ENCODE assay signal across 8 cellular contexts in the genomic region with DNA sequence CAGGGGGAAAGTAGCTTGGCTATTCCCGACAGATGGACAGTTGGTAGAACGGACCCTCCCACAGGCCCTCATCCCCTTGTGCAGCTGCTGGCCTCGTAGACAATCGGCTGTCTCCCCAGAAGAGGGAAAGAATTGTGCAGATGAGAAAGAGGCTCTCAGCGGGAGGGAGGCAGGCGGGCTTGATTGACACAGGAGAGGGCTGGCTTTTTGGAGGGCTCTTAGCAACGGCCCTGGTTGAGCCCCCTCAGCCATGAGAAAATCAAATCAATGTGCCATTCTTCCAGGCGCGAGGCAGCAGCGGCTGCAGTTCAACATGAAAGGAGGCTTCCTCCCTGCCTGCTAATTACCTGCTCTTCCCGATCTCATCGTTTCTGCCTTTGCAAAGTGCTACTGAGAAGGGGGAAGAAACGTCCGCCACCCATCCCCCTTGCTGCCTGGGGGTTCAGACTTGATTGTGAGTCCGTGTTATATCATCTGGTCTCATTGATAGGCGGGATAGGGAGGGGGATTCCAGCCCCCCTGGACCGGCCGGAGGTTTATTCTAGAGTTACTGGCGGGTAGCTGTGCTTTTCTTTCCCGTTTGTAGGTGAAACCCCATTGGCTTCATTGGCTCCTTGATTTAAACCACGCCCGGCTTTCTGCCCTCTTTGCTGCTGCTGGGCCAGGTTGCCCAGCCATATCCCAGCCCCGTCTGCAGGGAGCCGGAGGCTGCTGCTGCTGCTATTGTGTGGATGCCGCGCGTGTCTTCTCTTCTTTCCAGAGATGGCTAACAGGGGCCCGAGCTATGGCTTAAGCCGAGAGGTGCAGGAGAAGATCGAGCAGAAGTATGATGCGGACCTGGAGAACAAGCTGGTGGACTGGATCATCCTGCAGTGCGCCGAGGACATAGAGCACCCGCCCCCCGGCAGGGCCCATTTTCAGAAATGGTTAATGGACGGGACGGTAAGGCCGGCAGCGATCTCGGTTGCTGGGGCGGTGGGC. TPM values are rescaled to one million over a fixed set of nuclear protein-coding genes. Genes with fewer than 3 reads are reported as not detected.
DNase-seq lines count a peak whose midpoint lies in the region; ATAC-seq and TF ChIP-seq lines count a peak whose summit lies in the region.

A gene (plus strand): TSS at position 262 of the 981 bp plus-strand sequence. CDS start 501 bp downstream, at position 763.

- peak within 1 kb of the TSS in 1 of 7 donors; percentile 31 for H3K27ac Mint-ChIP-seq in CD4-positive, alpha-beta memory T cell
- H3K27ac Mint-ChIP-seq in GM23338 = no peak within 1 kb of the TSS
- no peak within 1 kb of the TSS for H3K27ac Mint-ChIP-seq in stimulated activated effector memory CD8-positive, alpha-beta T cell treated with anti-CD3 and anti-CD28 coated beads, Interleukin-12 subunit alpha, Interleukin-12 subunit beta, amount 100 ng/mL, for 72 hours

- H3K4me1 Mint-ChIP-seq in CD4-positive, alpha-beta memory T cell = peaks cover 21 to 29% (median 25%) of the 10 kb centered on the region in 4 donors
- peaks cover 26% of the 10 kb centered on the region for H3K4me1 Mint-ChIP-seq in GM23338
- peaks cover 32% of the 10 kb centered on the region for H3K4me1 Mint-ChIP-seq in stimulated activated effector memory CD8-positive, alpha-beta T cell treated with anti-CD3 and anti-CD28 coated beads, Interleukin-12 subunit alpha, Interleukin-12 subunit beta, amount 100 ng/mL, for 72 hours

- intact Hi-C loops in CD4-positive, alpha-beta memory T cell (cut with micrococcal nuclease) = no loop called here

- no peaks in the 10 kb centered on the region for H3K9me3 Mint-ChIP-seq in CD4-positive, alpha-beta memory T cell
- no peaks in the 10 kb centered on the region for H3K9me3 Mint-ChIP-seq in GM23338
- no peaks in the 10 kb centered on the region for H3K9me3 Mint-ChIP-seq in stimulated activated effector memory CD8-positive, alpha-beta T cell treated with anti-CD3 and anti-CD28 coated beads, Interleukin-12 subunit alpha, Interleukin-12 subunit beta, amount 100 ng/mL, for 72 hours

- peak; percentile 86 for ATAC-seq in GM23338
- no peak for ATAC-seq in stimulated activated effector memory CD8-positive, alpha-beta T cell treated with anti-CD3 and anti-CD28 coated beads, Interleukin-12 subunit alpha, Interleukin-12 subunit beta, amount 100 ng/mL, for 72 hours

- no peak for TF ChIP-seq CTCF in GM23338 (conservative IDR thresholded peaks at IDR 0.05; ENCODE audit: low read depth in 2 of 2)

- no peaks in the 10 kb centered on the region for H3K9me2 ChIP-seq in GM23338 (ENCODE audit: insufficient read depth)

- no peak within 1 kb of the TSS for H3K27ac ChIP-seq in CD4-positive, alpha-beta memory T cell (ENCODE audit: low read depth, low read length)
- H3K27ac ChIP-seq in GM23338 (ENCODE audit: low read depth) = no peak within 1 kb of the TSS

- peak within 1 kb of the TSS; percentile 85 for H3K4me2 ChIP-seq in GM23338

- CTCF ChIA-PET in CD4-positive, alpha-beta memory T cell (lab: Charles Lee; ENCODE audit: partially characterized antibody) = interaction anchor here (6.9 to 9.2 kb wide), 2 partner anchors 11 to 14 kb away, joined by 68 to 75 read pairs; no protein-coding TSS in a partner anchor

- H3K4me3 ChIP-seq in CD4-positive, alpha-beta memory T cell (ENCODE audit: low read length in 2 of 2) = no peak within 1 kb of the TSS
- H3K4me3 ChIP-seq in GM23338 = peak within 1 kb of the TSS; percentile 80

- no peaks in the 10 kb centered on the region for H3K9me3 ChIP-seq in CD4-positive, alpha-beta memory T cell (ENCODE audit: control insufficient read depth in 1 of 2, low read length in 2 of 2)

- H4K20me1 ChIP-seq in GM23338 (replicated peaks; ENCODE audit: insufficient read depth) = no peaks in the 10 kb centered on the region; the same call in 1 of the 2 replicates

- H3K4me3 Mint-ChIP-seq in CD4-positive, alpha-beta memory T cell = peak within 1 kb of the TSS; percentile 70 to 84 (median 74)
- H3K4me3 Mint-ChIP-seq in GM23338 = peak within 1 kb of the TSS; percentile 92
- H3K4me3 Mint-ChIP-seq in stimulated activated effector memory CD8-positive, alpha-beta T cell treated with anti-CD3 and anti-CD28 coated beads, Interleukin-12 subunit alpha, Interleukin-12 subunit beta, amount 100 ng/mL, for 72 hours = peak within 1 kb of the TSS; percentile 40

- no peaks in the 10 kb centered on the region for H3K36me3 ChIP-seq in CD4-positive, alpha-beta memory T cell (ENCODE audit: insufficient read depth, low read length)
- H3K36me3 ChIP-seq in GM23338 (ENCODE audit: insufficient read depth) = no peaks in the 10 kb centered on the region

- H3K36me3 Mint-ChIP-seq in CD4-positive, alpha-beta memory T cell = peaks cover 2 to 10% of the 10 kb centered on the region in 2 donors
- H3K36me3 Mint-ChIP-seq in GM23338 (ENCODE audit: low read depth) = peaks cover 11% of the 10 kb centered on the region; the same call in 1 of the 3 replicates
- no peaks in the 10 kb centered on the region for H3K36me3 Mint-ChIP-seq in stimulated activated effector memory CD8-positive, alpha-beta T cell treated with anti-CD3 and anti-CD28 coated beads, Interleukin-12 subunit alpha, Interleukin-12 subunit beta, amount 100 ng/mL, for 72 hours

- no peak for DNase-seq in CD4-positive, alpha-beta memory T cell
- DNase-seq in GM23338 (ENCODE audit: low spot score) (peak; percentile 78), NCI-H524 (lab: John Stamatoyannopoulos, UW) (peak; percentile 99), cerebellar cortex (ENCODE audit: low spot score) (peak; percentile 83), kidney tubule cell (ENCODE audit: low spot score) (peak; percentile 60), SW 1271 (lab: John Stamatoyannopoulos, UW) (no peak), AML-193 (lab: John Stamatoyannopoulos, UW) (no peak)
- DNase-seq in stimulated activated effector memory CD8-positive, alpha-beta T cell treated with anti-CD3 and anti-CD28 coated beads, Interleukin-12 subunit alpha, Interleukin-12 subunit beta, amount 100 ng/mL, for 72 hours (ENCODE audit: low spot score in 2 of 2) = no peak

- H3K27me3 ChIP-seq in CD4-positive, alpha-beta memory T cell (ENCODE audit: insufficient read depth, low read length) = no peaks in the 10 kb centered on the region
- peaks cover 22% of the 10 kb centered on the region for H3K27me3 ChIP-seq in GM23338 (ENCODE audit: insufficient read depth)

- H3K79me2 ChIP-seq in GM23338 (replicated peaks; ENCODE audit: insufficient read depth) = no peaks in the 10 kb centered on the region

- POLR2A ChIA-PET in CD4-positive, alpha-beta memory T cell (lab: Charles Lee; ENCODE audit: partially characterized antibody) = interaction anchor here (0.6 to 1.0 kb wide), 3 partner anchors 8 to 15 kb away, joined by 3 to 4 read pairs (median 3); no protein-coding TSS in a partner anchor

- H3F3A ChIP-seq in GM23338 (replicated peaks; ENCODE audit: low read depth) = no peaks in the 10 kb centered on the region

- H2AFZ ChIP-seq in GM23338 = peak within 1 kb of the TSS; percentile 98

- no peaks in the 10 kb centered on the region for H3K27me3 Mint-ChIP-seq in CD4-positive, alpha-beta memory T cell
- peaks cover 21% of the 10 kb centered on the region for H3K27me3 Mint-ChIP-seq in GM23338 (ENCODE audit: insufficient read depth, low read depth, poor library complexity)

- H3K4me1 ChIP-seq in CD4-positive, alpha-beta memory T cell (ENCODE audit: insufficient read depth, low read length) = peaks cover 23% of the 10 kb centered on the region
- H3K4me1 ChIP-seq in GM23338 (ENCODE audit: insufficient read depth) = peaks cover 21% of the 10 kb centered on the region

TF ChIP-seq in GM23338, 12 proteins besides CTCF, POLR2A, EP300 and RAD21:
- no peak for TF ChIP-seq STAT1 (IDR thresholded peaks at IDR 0.05; ENCODE audit: unreplicated experiment)
- peak; percentile 78 for TF ChIP-seq POLR2AphosphoS5 (IDR thresholded peaks at IDR 0.05; ENCODE audit: low read depth)

RNA-seq across cellular contexts. Expression of the gene that starts here (rescaled TPM):
- not detected for total RNA-seq in CD4-positive, alpha-beta memory T cell
- polyA plus RNA-seq in CD4-positive, alpha-beta memory T cell = not detected
- total RNA-seq in GM23338 (2014; rRNA removed; shearing (Covaris generic)) = 6.8 and 8.2 TPM in 2 replicates
- polyA plus RNA-seq in GM23338 (2016; fragmentation: Nextera tagmentation; extraction: Ambion mirVana) = 12.6 and 13.0 TPM in 2 replicates

Comparison
In these comparisons a context has a peak if more than half of its experiments do, and no peak if none do; other contexts are left out.
1. RNA of the gene that starts here (polyA plus RNA-seq): 12.6 to 13.0 TPM in GM23338; not detected in CD4-positive, alpha-beta memory T cell; every median in the first group is over 10 times any median in the second.
2. DNase-seq: peak in GM23338 (single experiment), NCI-H524 (2 of 2), cerebellar cortex (single experiment) and kidney tubule cell (single experiment); none in CD4-positive, alpha-beta memory T cell (0 of 5), stimulated activated effector memory CD8-positive, alpha-beta T cell treated with anti-CD3 and anti-CD28 coated beads, Interleukin-12 subunit alpha, Interleukin-12 subunit beta, amount 100 ng/mL, for 72 hours (0 of 2), SW 1271 (0 of 2) and AML-193 (0 of 2).
3. H3K4me3 Mint-ChIP-seq: peak in every context shown above with its lines; median percentile 92 in GM23338; 74 in CD4-positive, alpha-beta memory T cell; 40 in stimulated activated effector memory CD8-positive, alpha-beta T cell treated with anti-CD3 and anti-CD28 coated beads, Interleukin-12 subunit alpha, Interleukin-12 subunit beta, amount 100 ng/mL, for 72 hours.